Comparison of ENCODE assay signal across 8 cellular contexts in genomic region chr6:160990847-160991410, GRCh38. TPM values are rescaled to one million over a fixed set of nuclear protein-coding genes. Genes with fewer than 3 reads are reported as not detected.
DNase-seq lines count a peak whose midpoint lies in the region; ATAC-seq and TF ChIP-seq lines count a peak whose summit lies in the region.

No MANE protein-coding gene starts in this region.

- WGBS in IMR-90 (ENCODE audit: extremely low coverage in 2 of 2, insufficient read length in 1 of 2), 2 experiments = 0% methylated on average over 5 of the region's 16 CpGs; no CpG with 5 or more reads in 1 of the 2 experiments

- no peak overlapping the region; the same call in 1 of the 2 replicates for H2BK20ac ChIP-seq in IMR-90 (ENCODE audit: low read depth, low read length)

- POLR2A ChIA-PET in IMR-90 (lab: Charles Lee; ENCODE audit: unreplicated experiment) = no interaction called here

- BruUV-seq in IMR-90 (replicated peaks; lab: Mats Ljungman, UMichigan) = no TSS peak

- H3K27ac ChIP-seq in 22Rv1 = peak overlapping the region; percentile 95
- peak overlapping the region; percentile 85 for H3K27ac ChIP-seq in IMR-90 (ENCODE audit: insufficient read depth, low read length)
- peak overlapping the region; percentile 88 for H3K27ac ChIP-seq in caudate nucleus (ENCODE audit: low read depth, low read length)

- H3K56ac ChIP-seq in IMR-90 (ENCODE audit: extremely low read depth, insufficient read depth, low read length) = peak overlapping the region; percentile 52; the same call in 1 of the 2 replicates

- H3K4me2 ChIP-seq in IMR-90 (ENCODE audit: low read depth, low read length) = peak overlapping the region; percentile 95

- peak overlapping the region; percentile 48 for H3K18ac ChIP-seq in IMR-90 (ENCODE audit: low read depth, low read length)

- peak; percentile 13 for DNase-seq in IMR-90
- DNase-seq in caudate nucleus (lab: John Stamatoyannopoulos, UW) = no peak
- no peak for DNase-seq in mucosa of descending colon
- DNase-seq in amygdala (lab: John Stamatoyannopoulos, UW) = no peak

- TF ChIP-seq RAD21 in IMR-90 (IDR thresholded peaks at IDR 0.05; ENCODE audit: low read length) = no peak

- intact Hi-C loops in IMR-90 (cut with micrococcal nuclease) (loop anchor here (1.0 to 5.0 kb wide), 4 partner anchors 12 to 380 kb away; partner anchors contain the start of gene AGPAT4), mucosa of descending colon (cut with DNase I, micrococcal nuclease) (no loop called here)

- peak overlapping the region; percentile 48; the same call in 1 of the 2 replicates for H3K14ac ChIP-seq in IMR-90 (replicated peaks; ENCODE audit: low read depth, low read length)

- ATAC-seq in IMR-90 (ENCODE audit: low read depth) (no peak; the same call in 1 of the 2 replicates), mucosa of descending colon (no peak), GM19463 (IDR thresholded peaks at IDR 0.05; ENCODE audit: unreplicated experiment) (no peak), HG03520 (IDR thresholded peaks at IDR 0.05; ENCODE audit: unreplicated experiment) (no peak), GM21576 (IDR thresholded peaks at IDR 0.05; ENCODE audit: unreplicated experiment) (no peak)

- H4K8ac ChIP-seq in IMR-90 (ENCODE audit: low read depth in 2 of 2, low read length in 2 of 2) = peak overlapping the region; percentile 49 to 61; a peak in 3 of 4 replicates

- no peaks in the 10 kb centered on the region for H3K36me3 ChIP-seq in IMR-90 (ENCODE audit: control insufficient read depth, insufficient read depth, low read length)
- no peaks in the 10 kb centered on the region for H3K36me3 ChIP-seq in mucosa of descending colon (ENCODE audit: low read depth)

- H3K79me1 ChIP-seq in IMR-90 (ENCODE audit: low read depth in 1 of 2, low read length in 2 of 2) = peaks cover 0 to 18% of the 10 kb centered on the region in 2 experiments; a peak in 2 of 4 replicates

- no peak for TF ChIP-seq POLR2A in IMR-90 (IDR thresholded peaks at IDR 0.05; ENCODE audit: low read depth, low read length)

- H4K20me1 ChIP-seq in IMR-90 (ENCODE audit: insufficient read depth, low read length) = peaks cover 4% of the 10 kb centered on the region

- H2BK5ac ChIP-seq in IMR-90 (ENCODE audit: low read depth, low read length, poor library complexity, severe bottlenecking) = peak overlapping the region; percentile 94

- H3K23ac ChIP-seq in IMR-90 (ENCODE audit: low read depth, low read length) = peak overlapping the region; percentile 49; the same call in 1 of the 2 replicates

- CTCF ChIA-PET in IMR-90 (lab: Yijun Ruan, JAX) = interaction anchor here (1.1 to 1.3 kb wide), 2 partner anchors 60 to 380 kb away, joined by 3 read pairs; no protein-coding TSS in a partner anchor

- no peak overlapping the region for H2AK5ac ChIP-seq in IMR-90 (ENCODE audit: low read depth, low read length)

- H3K9ac ChIP-seq in IMR-90 (ENCODE audit: low read depth, low read length) = peak overlapping the region; percentile 93

- peak overlapping the region; percentile 51 for H2AK9ac ChIP-seq in IMR-90 (replicated peaks; ENCODE audit: low read depth, low read length, poor library complexity)

- in situ Hi-C loops in IMR-90 (cut with MboI; ENCODE audit: low sequenced_read_pairs) = loop anchor here (25.0 kb wide), 1 partner anchor 271 kb away; the partner anchor contains the start of gene AGPAT4

- H3K4me1 ChIP-seq in IMR-90 (ENCODE audit: control insufficient read depth, insufficient read depth, low read length) = no peaks in the 10 kb centered on the region; the same call in 1 of the 2 replicates
- peaks cover 13% of the 10 kb centered on the region for H3K4me1 ChIP-seq in mucosa of descending colon (ENCODE audit: low read depth)

- H4K91ac ChIP-seq in IMR-90 (ENCODE audit: insufficient read depth, low read depth, low read length) = no peak overlapping the region

- peaks cover 2% of the 10 kb centered on the region; the same call in 1 of the 2 replicates for H3K9me3 ChIP-seq in IMR-90 (ENCODE audit: control insufficient read depth, insufficient read depth, low read length)
- H3K9me3 ChIP-seq in mucosa of descending colon = no peaks in the 10 kb centered on the region

- H3K4me3 ChIP-seq in IMR-90 (ENCODE audit: insufficient read depth, low read depth, low read length) = peak overlapping the region; percentile 95
- peak overlapping the region; percentile 97 for H3K4me3 ChIP-seq in mucosa of descending colon

- peak overlapping the region; percentile 98 for H2AFZ ChIP-seq in IMR-90 (replicated peaks; ENCODE audit: low read length, poor library complexity)

- peak overlapping the region; percentile 42; the same call in 1 of the 2 replicates for H4K5ac ChIP-seq in IMR-90 (ENCODE audit: low read depth, low read length)

- H3K9me1 ChIP-seq in IMR-90 (ENCODE audit: insufficient read depth, low read length) = peaks cover 1% of the 10 kb centered on the region

- H3K4ac ChIP-seq in IMR-90 (ENCODE audit: low read depth, low read length) = peak overlapping the region; percentile 77; the same call in 1 of the 2 replicates

- H2BK120ac ChIP-seq in IMR-90 (ENCODE audit: low read depth, low read length) = 0 out of 2 replicates have a peak overlapping the region, but pooled peaks have one; percentile 47

- no peak overlapping the region; the same call in 2 of the 3 replicates for H2BK15ac ChIP-seq in IMR-90 (ENCODE audit: low read depth, low read length)

- TF ChIP-seq CTCF in 22Rv1 (IDR thresholded peaks at IDR 0.05) = no peak
- TF ChIP-seq CTCF in IMR-90 (conservative IDR thresholded peaks at IDR 0.05; ENCODE audit: low read depth, low read length) = no peak
- TF ChIP-seq CTCF in mucosa of descending colon (IDR thresholded peaks at IDR 0.05) = no peak

- dilution Hi-C loops in IMR-90 (cut with HindIII; ENCODE audit: low sequenced_read_pairs, unreplicated experiment) = no loop called here

- no peaks in the 10 kb centered on the region for H3K27me3 ChIP-seq in IMR-90 (ENCODE audit: control insufficient read depth, insufficient read depth, low read length)

TF ChIP-seq in IMR-90, 13 proteins besides CTCF, POLR2A, EP300 and RAD21:
- TF ChIP-seq ELK1 (IDR thresholded peaks at IDR 0.05; ENCODE audit: borderline replicate concordance, low read depth, low read length) (no peak), FOS (IDR thresholded peaks at IDR 0.05; ENCODE audit: low read depth, low read length) (no peak), BHLHE40 (IDR thresholded peaks at IDR 0.05; ENCODE audit: low read depth, low read length) (no peak), CEBPB (IDR thresholded peaks at IDR 0.05; ENCODE audit: low read depth, low read length) (no peak), USF2 (IDR thresholded peaks at IDR 0.05; ENCODE audit: low read depth, low read length) (no peak), SMC3 (IDR thresholded peaks at IDR 0.05; ENCODE audit: low read depth, low read length) (no peak), RCOR1 (IDR thresholded peaks at IDR 0.05; ENCODE audit: insufficient replicate concordance, low read length) (no peak), MXI1 (IDR thresholded peaks at IDR 0.05; ENCODE audit: borderline replicate concordance, low read depth, low read length) (no peak), MAZ (IDR thresholded peaks at IDR 0.05; ENCODE audit: borderline replicate concordance, low read depth, low read length) (no peak)

RNA-seq across cellular contexts. Expression of gene MAP3K4, which starts 0.6 kb away (rescaled TPM):
- total RNA-seq in IMR-90 (2012; rRNA removed) = 20.4 and 23.1 TPM in 2 replicates
- polyA plus RNA-seq in IMR-90 (2012; rRNA removed) = 6.9 and 11.5 TPM in 2 replicates
- polyA plus RNA-seq in IMR-90 (2012; cell fraction: cytosol; rRNA removed) = 2.0 and 3.7 TPM in 2 replicates
- 6.4 and 26.8 TPM in 2 replicates for polyA plus RNA-seq in IMR-90 (2012; cell fraction: nucleus; rRNA removed; ENCODE audit: low replicate concordance)
- total RNA-seq in mucosa of descending colon = 10 to 100 TPM; 32.8 to 58.3 (median 34.7) TPM
